3 cellular contexts compared by ENCODE assay signal in genomic region chr22:43080661-43081060, GRCh38. TPM values are rescaled to one million over a fixed set of nuclear protein-coding genes. Genes with fewer than 3 reads are reported as not detected.
"Had no signal": no experiment of that assay in that cellular context is flagged by ENCODE, and none has a peak within 500 bp of the region (broad histone marks: within the 10 kb centered on the region; RNA-seq: fewer than 3 reads in every experiment).

No MANE protein-coding gene starts in this region.

RNA-seq across cellular contexts. Expression of gene BIK, which starts 29.9 kb away (rescaled TPM):
- total RNA-seq: left ventricle myocardium superior, mesenteric fat pad, tibial nerve had no signal
